ENCODE assay signal across 8 cellular contexts in the genomic region with DNA sequence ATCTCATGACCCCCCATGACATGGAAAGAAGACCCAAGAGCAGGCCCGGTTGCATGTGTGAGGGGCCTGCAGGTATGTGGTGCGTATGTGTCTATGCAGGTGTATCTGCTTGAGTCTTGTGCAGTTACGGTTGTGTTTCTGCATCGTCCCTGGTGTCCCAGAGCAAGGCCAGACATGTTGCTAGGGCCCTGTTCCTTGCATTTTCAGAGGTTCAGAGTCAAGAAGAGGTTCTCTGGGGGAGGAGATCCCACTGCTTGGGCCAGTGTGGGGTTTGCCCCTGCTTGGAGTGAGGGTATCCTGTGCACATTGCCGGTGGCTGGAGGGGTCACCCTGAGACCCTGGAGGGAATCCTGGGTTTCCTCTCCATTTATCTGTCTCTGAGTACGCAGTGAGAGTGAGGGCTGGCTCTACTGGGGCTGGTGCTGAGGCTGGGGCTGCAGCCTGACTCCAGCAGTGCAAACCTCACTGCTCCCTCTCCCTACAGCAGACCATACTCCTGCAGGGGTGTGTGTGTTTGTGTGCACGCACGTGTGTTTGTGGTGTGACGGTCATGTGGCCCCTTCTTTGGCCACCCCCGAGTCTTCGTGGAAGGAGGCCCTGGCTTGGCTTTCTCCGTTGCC. TPM values are rescaled to one million over a fixed set of nuclear protein-coding genes. Genes with fewer than 3 reads are reported as not detected.
A peak's percentile ranks its signal among the peaks of the same experiment; 100 is the strongest.
DNase-seq lines count a peak whose midpoint lies in the region; FAIRE-seq and TF ChIP-seq lines count a peak whose summit lies in the region.

No MANE protein-coding gene starts in this region.

- no peak overlapping the region for H3K4ac ChIP-seq in H1 (replicated peaks; ENCODE audit: insufficient read length, low read depth, low read length)

- H2BK15ac ChIP-seq in H1 (ENCODE audit: low read length): peak overlapping the region; percentile 72; the same call in 1 of the 2 replicates

- DNase-seq in H1 (ENCODE audit: low read depth in 1 of 2, low spot score in 2 of 2): no peak
- DNase-seq in hepatic stellate cell (ENCODE audit: low spot score): no peak
- no peak for DNase-seq in AML-193 (lab: John Stamatoyannopoulos, UW)
- no peak for DNase-seq in RPMI8226
- no peak for DNase-seq in ureter (ENCODE audit: low spot score)

- H3K9ac ChIP-seq in BLaER1: peak overlapping the region; percentile 97
- H3K9ac ChIP-seq in OCI-LY1 (ENCODE audit: low read length): peak overlapping the region; percentile 83; the same call in 1 of the 2 replicates
- no peak overlapping the region for H3K9ac ChIP-seq in H1 (replicated peaks in 1 of 4; ENCODE audit: extremely low read depth in 1 of 4, low read depth in 3 of 4, low read length in 3 of 4)

- 91% methylated on average over 12 of the region's 12 CpGs; no CpG with 5 or more reads in 1 of the 2 experiments for WGBS in H1 (ENCODE audit: extremely low coverage in 1 of 2, insufficient coverage in 1 of 2, insufficient read length in 1 of 2, insufficient replicate concordance in 2 of 2, low coverage in 1 of 2, low lambda C conversion rate in 2 of 2, missing lambda C conversion rate in 1 of 2), 2 experiments

- H3K9me3 ChIP-seq in BLaER1: no peaks in the 10 kb centered on the region
- no peaks in the 10 kb centered on the region for H3K9me3 ChIP-seq in OCI-LY1 (ENCODE audit: low read length)
- H3K9me3 ChIP-seq in H1 (ENCODE audit: insufficient read depth in 2 of 2, low read depth in 1 of 2, low read length in 1 of 2): no peaks in the 10 kb centered on the region
- H3K9me3 ChIP-seq in neuron (ENCODE audit: low read length): no peaks in the 10 kb centered on the region

- no peak overlapping the region for H3K23ac ChIP-seq in H1 (ENCODE audit: insufficient read length)

- H2BK12ac ChIP-seq in H1 (ENCODE audit: low read depth, low read length): peak overlapping the region; percentile 94; the same call in 1 of the 2 replicates

- no peak overlapping the region for H4K5ac ChIP-seq in H1 (ENCODE audit: insufficient read length, low read depth, low read length)

- H3K14ac ChIP-seq in H1 (ENCODE audit: insufficient read length): no peak overlapping the region

- no peak for TF ChIP-seq POLR2A in H1 (IDR thresholded peaks at IDR 0.05; ENCODE audit: control extremely low read depth in 1 of 2, low read depth in 2 of 2, low read length in 2 of 2)

- H2BK20ac ChIP-seq in H1 (ENCODE audit: low read length): no peak overlapping the region

- peaks cover 39% of the 10 kb centered on the region for H3K36me3 ChIP-seq in BLaER1
- H3K36me3 ChIP-seq in OCI-LY1 (ENCODE audit: insufficient read depth, low read length): peaks cover 4% of the 10 kb centered on the region; the same call in 1 of the 2 replicates
- H3K36me3 ChIP-seq in H1 (ENCODE audit: control insufficient read depth in 2 of 4, insufficient read depth in 4 of 4, low read length in 3 of 4): no peaks in the 10 kb centered on the region; a peak in 2 of 8 replicates
- H3K36me3 ChIP-seq in neuron (ENCODE audit: insufficient read depth, low read length): peaks cover 32% of the 10 kb centered on the region

- CTCF ChIA-PET in H1 (lab: Charles Lee; ENCODE audit: partially characterized antibody): interaction anchor here (1.2 to 4.6 kb wide), 3 partner anchors 10 to 33 kb away, joined by 3 to 33 read pairs (median 4); no protein-coding TSS in a partner anchor

- H3K56ac ChIP-seq in H1 (replicated peaks; ENCODE audit: insufficient read length, low read depth, low read length): no peak overlapping the region

- TF ChIP-seq CTCF in OCI-LY1 (IDR thresholded peaks at IDR 0.05; ENCODE audit: low read length): no peak
- TF ChIP-seq CTCF in H1 (IDR thresholded peaks at IDR 0.05; ENCODE audit: control extremely low read depth in 1 of 3, insufficient read depth in 1 of 3, low read depth in 1 of 3, low read length in 3 of 3): no peak

- peaks cover 35% of the 10 kb centered on the region for H3K79me1 ChIP-seq in H1 (ENCODE audit: low read depth, low read length)

- peaks cover 70% of the 10 kb centered on the region for H3K4me1 ChIP-seq in BLaER1
- peaks cover 75% of the 10 kb centered on the region for H3K4me1 ChIP-seq in OCI-LY1 (ENCODE audit: insufficient read depth, low read length, severe bottlenecking)
- H3K4me1 ChIP-seq in H1 (replicated peaks in 1 of 4; ENCODE audit: control insufficient read depth in 3 of 4, insufficient read depth in 4 of 4, low read length in 3 of 4): peaks cover 6 to 57% (median 46%) of the 10 kb centered on the region in 4 experiments
- peaks cover 66% of the 10 kb centered on the region for H3K4me1 ChIP-seq in neuron (ENCODE audit: insufficient read depth, low read length)

- FAIRE-seq in H1 (lab: Jason Lieb, UNC): no peak

- TF ChIP-seq EP300 in H1 (IDR thresholded peaks at IDR 0.05; ENCODE audit: borderline replicate concordance in 1 of 2, low read depth in 2 of 2, low read length in 2 of 2): no peak

- H3K9me2 ChIP-seq in OCI-LY1 (ENCODE audit: low read depth, low read length): no peaks in the 10 kb centered on the region

- H2AFZ ChIP-seq in OCI-LY1 (ENCODE audit: low read length) (no peak overlapping the region), H1 (ENCODE audit: low read length) (no peak overlapping the region), neuron (ENCODE audit: low read depth, low read length) (no peak overlapping the region)

- peaks cover 84% of the 10 kb centered on the region for H4K20me1 ChIP-seq in BLaER1
- no peaks in the 10 kb centered on the region for H4K20me1 ChIP-seq in OCI-LY1 (ENCODE audit: insufficient read depth, low read length)
- peaks cover 20 to 30% of the 10 kb centered on the region in 2 experiments for H4K20me1 ChIP-seq in H1 (replicated peaks in 1 of 2; ENCODE audit: control insufficient read depth in 1 of 2, insufficient read depth in 2 of 2, low read length in 2 of 2)

- H2BK120ac ChIP-seq in H1 (replicated peaks; ENCODE audit: low read depth, low read length): no peak overlapping the region

- H4K8ac ChIP-seq in H1 (ENCODE audit: extremely low read depth, insufficient read depth, low read length): no peak overlapping the region

- peaks cover 9% of the 10 kb centered on the region for H3F3A ChIP-seq in OCI-LY1 (ENCODE audit: insufficient read depth, low read length)

- peaks cover 23% of the 10 kb centered on the region; the same call in 1 of the 2 replicates for H3K23me2 ChIP-seq in H1 (ENCODE audit: low read depth, low read length)

- H3K27ac ChIP-seq in BLaER1 (peak overlapping the region; percentile 98), OCI-LY1 (ENCODE audit: low read depth, low read length, poor library complexity, severe bottlenecking) (peak overlapping the region; percentile 98), H1 (ENCODE audit: low read depth, low read length) (0 out of 2 replicates have a peak overlapping the region, but pooled peaks have one; percentile 60)

- TF ChIP-seq RAD21 in H1 (IDR thresholded peaks at IDR 0.05 in 1 of 2, conservative IDR thresholded peaks at IDR 0.05 in 1 of 2; ENCODE audit: low read depth in 2 of 2, low read length in 2 of 2): no peak

- H3K27me3 ChIP-seq in BLaER1 (no peaks in the 10 kb centered on the region), OCI-LY1 (ENCODE audit: insufficient read depth, low read length) (no peaks in the 10 kb centered on the region), H1 (replicated peaks in 1 of 4; ENCODE audit: control insufficient read depth in 3 of 4, extremely low read depth in 1 of 4, insufficient read depth in 3 of 4, low read length in 3 of 4) (no peaks in the 10 kb centered on the region), neuron (ENCODE audit: insufficient read depth, low read length) (no peaks in the 10 kb centered on the region)

- H2BK5ac ChIP-seq in H1 (ENCODE audit: low read depth, low read length): peak overlapping the region; percentile 73

- POLR2A ChIA-PET in H1 (lab: Charles Lee; ENCODE audit: partially characterized antibody): interaction anchor here (5.1 kb wide), 1 partner anchor 12 kb away, joined by 39 read pairs; no protein-coding TSS in a partner anchor

- H3K4me2 ChIP-seq in BLaER1: peak overlapping the region; percentile 97
- H3K4me2 ChIP-seq in OCI-LY1 (ENCODE audit: low read length): peak overlapping the region; percentile 94
- peak overlapping the region; percentile 51 to 60 for H3K4me2 ChIP-seq in H1 (ENCODE audit: insufficient read depth in 1 of 2, low read depth in 2 of 2, low read length in 2 of 2)

- no peak overlapping the region; the same call in none of the 2 replicates for H3K18ac ChIP-seq in H1 (ENCODE audit: extremely low read depth, low read length)

- H2AK5ac ChIP-seq in H1 (ENCODE audit: low read depth, low read length): peak overlapping the region; percentile 25; the same call in 1 of the 2 replicates

- H3K79me2 ChIP-seq in OCI-LY1 (ENCODE audit: insufficient read depth, low read length) (peaks cover 7% of the 10 kb centered on the region; the same call in 1 of the 2 replicates), H1 (ENCODE audit: control insufficient read depth in 1 of 2, insufficient read depth in 2 of 2, low read length in 2 of 2) (peaks cover 0 to 81% of the 10 kb centered on the region in 2 experiments; a peak in 2 of 4 replicates)

- H3K4me3 ChIP-seq in BLaER1: peak overlapping the region; percentile 95
- H3K4me3 ChIP-seq in OCI-LY1 (ENCODE audit: low read depth, low read length, poor library complexity, severe bottlenecking): peak overlapping the region; percentile 90
- H3K4me3 ChIP-seq in H1 (ENCODE audit: extremely low read depth in 1 of 4, insufficient read depth in 2 of 4, low read depth in 3 of 4, low read length in 4 of 4): no peak overlapping the region
- peak overlapping the region; percentile 92 for H3K4me3 ChIP-seq in neuron (ENCODE audit: low read length)

- H4K91ac ChIP-seq in H1 (replicated peaks; ENCODE audit: insufficient read length, low read length): no peak overlapping the region

TF ChIP-seq in H1, 55 proteins besides CTCF, POLR2A, EP300 and RAD21:
- no peak for TF ChIP-seq SP4 (IDR thresholded peaks at IDR 0.05; ENCODE audit: low read length)
- no peak for TF ChIP-seq NRF1 (IDR thresholded peaks at IDR 0.05; ENCODE audit: low read depth, low read length)

RNA-seq across cellular contexts. Expression of a gene that starts 4.1 kb away (rescaled TPM):
- 35.4 and 38.8 TPM in 2 replicates for total RNA-seq in H1 (2021; fragmentation: NEBNext Ultra II Directional; extraction: Animal tissue kit (Norgen Biotek cat#: 25700))
- 24.9 and 34.6 TPM in 2 replicates for polyA plus RNA-seq in H1 (2011; rRNA removed)
- 20.5 TPM for polyA plus RNA-seq in H1 (2011; cell fraction: cytosol; rRNA removed)
- 32.2 TPM for polyA plus RNA-seq in H1 (2011; cell fraction: nucleus; rRNA removed)
- 36.1 to 44.6 TPM (median 40.7 TPM) in 4 replicates for polyA plus RNA-seq in H1 (2012, experiment 1 of 2)
- polyA plus RNA-seq in H1 (2012, experiment 2 of 2): 42.4 TPM
- polyA plus RNA-seq in H1 (2013, experiment 1 of 2): 15.8 TPM
- 16.3 TPM for polyA plus RNA-seq in H1 (2013, experiment 2 of 2)
- polyA minus RNA-seq in H1 (2011; rRNA and poly(A)+ RNA removed): 14.4 and 15.0 TPM in 2 replicates
- polyA minus RNA-seq in H1 (2011; cell fraction: cytosol; rRNA and poly(A)+ RNA removed): 20.2 TPM
- polyA minus RNA-seq in H1 (2011; cell fraction: nucleus; rRNA and poly(A)+ RNA removed): 21.2 TPM
- 137 TPM for total RNA-seq in ureter

Comparison
In these comparisons a context has a peak if more than half of its experiments do, and no peak if none do; other contexts are left out.
1. H3K4me3 ChIP-seq: peak in BLaER1 (single experiment), OCI-LY1 (single experiment) and neuron (single experiment); none in H1 (0 of 4).
2. H3K9ac ChIP-seq: peak in BLaER1 (single experiment) and OCI-LY1 (single experiment); none in H1 (0 of 4).
3. Peak in every context shown above with its lines, with median percentiles within 50 percentile points of each other: H3K27ac ChIP-seq and H3K4me2 ChIP-seq.